Comparison of ENCODE assay signal across 8 cellular contexts in the genomic region with DNA sequence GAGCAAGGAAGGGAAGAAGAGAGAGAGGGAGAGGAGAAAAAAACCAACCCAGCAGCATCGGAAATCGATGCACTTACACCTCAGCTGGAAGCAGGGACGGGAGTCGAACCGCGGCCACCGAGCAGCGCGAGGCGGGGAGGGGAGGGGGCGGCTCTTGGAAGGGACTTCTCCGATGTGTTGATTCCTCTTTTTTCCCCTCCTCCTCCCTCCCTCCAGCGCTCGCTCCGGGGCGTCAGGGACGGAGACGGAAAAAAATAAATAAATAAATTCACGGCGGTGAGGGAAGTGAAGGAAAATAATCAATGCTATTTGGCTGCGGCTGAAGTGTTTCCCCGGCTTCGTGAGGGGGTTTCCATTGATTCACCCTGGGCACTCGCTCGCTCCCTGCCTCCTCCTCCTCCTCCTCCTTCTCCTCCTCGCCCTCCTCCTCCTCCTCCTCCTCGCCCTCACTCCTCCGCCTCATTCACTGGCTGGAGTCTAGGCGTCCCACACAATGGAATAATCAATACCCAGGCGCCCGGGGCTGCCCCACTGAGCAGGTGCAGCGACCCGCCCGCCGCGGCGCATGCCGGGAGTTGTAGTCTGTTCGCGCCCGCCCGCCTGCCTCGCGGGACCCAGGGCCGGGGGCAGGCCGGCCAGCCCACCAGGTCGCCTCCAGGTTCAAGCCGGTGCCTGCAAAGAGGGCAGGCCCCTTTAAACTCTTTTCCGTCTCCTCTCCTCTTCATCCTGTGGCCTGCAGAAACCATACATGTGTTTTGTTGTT. TPM values are rescaled to one million over a fixed set of nuclear protein-coding genes. Genes with fewer than 3 reads are reported as not detected.
DNase-seq lines count a peak whose midpoint lies in the region; ATAC-seq lines count a peak whose summit lies in the region.

A gene (minus strand): TSS at position 500 of the 763 bp plus-strand sequence. CDS start 16,440 bp downstream, outside the sequence.

- no peaks in the 10 kb centered on the region for H3K27me3 Mint-ChIP-seq in central memory CD8-positive, alpha-beta T cell

- intact Hi-C loops in left colon (cut with DNase I, micrococcal nuclease): no loop called here

- no peaks in the 10 kb centered on the region for H3K9me3 Mint-ChIP-seq in central memory CD8-positive, alpha-beta T cell

- H3K27ac Mint-ChIP-seq in central memory CD8-positive, alpha-beta T cell (ENCODE audit: low read depth): peak within 1 kb of the TSS; percentile 81

- ATAC-seq in HG03280 (IDR thresholded peaks at IDR 0.05; ENCODE audit: unreplicated experiment) (peak; percentile 53), left colon (peak; percentile 76)
- ATAC-seq in central memory CD8-positive, alpha-beta T cell (replicated peaks; ENCODE audit: extremely low read depth, poor library complexity, severe bottlenecking): peak; percentile 48

- peaks cover 7% of the 10 kb centered on the region for H3K36me3 Mint-ChIP-seq in central memory CD8-positive, alpha-beta T cell (ENCODE audit: insufficient read depth)

- H3K4me1 Mint-ChIP-seq in central memory CD8-positive, alpha-beta T cell: peaks cover 18% of the 10 kb centered on the region

- no peak within 1 kb of the TSS for H3K4me3 Mint-ChIP-seq in central memory CD8-positive, alpha-beta T cell

- DNase-seq in SIG-M5 treated with dmso at 0.1 percent for 504 hours (lab: John Stamatoyannopoulos, UW; ENCODE audit: unreplicated experiment) (peak; percentile 75), SIG-M5 (lab: John Stamatoyannopoulos, UW) (no peak), NCI-H226 (peak; percentile 26), left colon (peak; percentile 85 to 90)
- peak; percentile 58 for DNase-seq in activated CD4-positive, CD25-positive, alpha-beta regulatory T cell treated with anti-CD3 and anti-CD28 coated beads, Interleukin-2, amount 50 U/mL, for 16 hours (ENCODE audit: low read depth, low spot score)
- peak; percentile 31 to 45 for DNase-seq in central memory CD8-positive, alpha-beta T cell (ENCODE audit: low spot score in 2 of 2)
- DNase-seq in stimulated activated CD4-positive, alpha-beta T cell treated with anti-CD3 and anti-CD28 coated beads, Interleukin-1b, Interleukin-23, amount 100 ng/mL, for 24 hours (ENCODE audit: low read depth in 4 of 4, low spot score in 1 of 4): peak; percentile 63 to 79 (median 72)

RNA-seq across cellular contexts. Expression of the gene that starts here (rescaled TPM):
- 1 to 10 TPM in 1 of 2 donors, under 1 TPM in 1; 0.49 to 1.9 TPM for total RNA-seq in left colon
